ENCODE assay signal across 22 cellular contexts in the genomic region with DNA sequence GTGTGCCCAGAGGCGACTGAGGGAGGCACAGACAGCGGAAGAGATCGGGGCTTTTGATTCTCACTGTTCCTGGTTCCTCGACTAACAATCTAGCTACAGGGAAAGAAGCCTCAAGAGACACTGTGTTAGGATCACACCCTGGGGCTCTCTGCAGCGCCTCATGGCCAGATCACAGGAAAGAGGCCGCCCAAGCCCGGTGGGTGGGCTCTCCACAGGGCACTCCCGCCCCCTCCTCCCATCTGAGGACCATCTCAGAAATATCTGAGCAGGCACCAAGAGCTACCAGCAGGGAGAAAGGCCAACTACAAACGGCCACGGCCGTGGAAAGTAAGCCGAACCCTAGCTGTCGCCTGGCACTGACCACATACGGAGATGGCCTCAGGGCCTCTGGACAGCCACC.
"Had no signal": no experiment of that assay in that cellular context is flagged by ENCODE, and none has a peak within 500 bp of the region (broad histone marks: within the 10 kb centered on the region; RNA-seq: fewer than 3 reads in every experiment).

No MANE protein-coding gene starts in this region.

- H3K9me3 Mint-ChIP-seq: activated CD4-positive, alpha-beta memory T cell treated with anti-CD3 and anti-CD28 coated beads, Interleukin-2, amount 10 ng/mL, durations not matched to agents 7 days and 5 days; activated naive CD4-positive, alpha-beta T cell treated with anti-CD3 and anti-CD28 coated beads, Interleukin-2, amount 50 U/mL, for 72 hours; memory B cell; naive B cell; neural progenitor cell; T-helper 1 cell treated with Interleukin-12 subunit alpha and Interleukin-12 subunit beta and Interleukin-4 antibody, amounts not matched to agents 30 μg/mL and 1 μg/mL, for 36 hours had no signal

- H3K4me1 ChIP-seq: adrenal gland, ascending aorta, tibial artery had no signal

- H3K27me3 ChIP-seq: adrenal gland, ascending aorta, brain microvascular endothelial cell, hepatocyte, neural progenitor cell, right atrium auricular region, tibial artery had no signal

- H3K36me3 ChIP-seq: adrenal gland, brain microvascular endothelial cell, neural progenitor cell had no signal

- H3K4me2 ChIP-seq: hepatocyte had no signal

- H3K4me3 Mint-ChIP-seq: activated CD4-positive, alpha-beta memory T cell treated with anti-CD3 and anti-CD28 coated beads, Interleukin-2, amount 10 ng/mL, durations not matched to agents 7 days and 5 days; activated CD8-positive, alpha-beta memory T cell treated with anti-CD3 and anti-CD28 coated beads, Interleukin-2, amount 10 ng/mL, durations not matched to agents 7 days and 5 days; memory B cell; naive B cell; neural progenitor cell; T-helper 1 cell treated with Interleukin-12 subunit alpha and Interleukin-12 subunit beta and Interleukin-4 antibody, amounts not matched to agents 30 μg/mL and 1 μg/mL, for 36 hours had no signal

- H3K9ac ChIP-seq: neural progenitor cell had no signal

- H3K27me3 Mint-ChIP-seq: activated CD4-positive, alpha-beta memory T cell treated with anti-CD3 and anti-CD28 coated beads, Interleukin-2, amount 10 ng/mL, durations not matched to agents 7 days and 5 days; activated CD8-positive, alpha-beta memory T cell treated with anti-CD3 and anti-CD28 coated beads, Interleukin-2, amount 10 ng/mL, durations not matched to agents 7 days and 5 days; memory B cell; naive B cell; progenitor cell of endocrine pancreas had no signal

- ATAC-seq: activated CD8-positive, alpha-beta memory T cell treated with anti-CD3 and anti-CD28 coated beads, Interleukin-2, amount 10 ng/mL, durations not matched to agents 7 days and 5 days; activated naive CD4-positive, alpha-beta T cell treated with anti-CD3 and anti-CD28 coated beads, Interleukin-2, amount 50 U/mL, for 72 hours; esophagus mucosa; stimulated activated naive CD8-positive, alpha-beta T cell treated with anti-CD3 and anti-CD28 coated beads, Interleukin-15, Interleukin-2, amounts not matched to agents 100 U/mL and 50 U/mL, for 24 hours had no signal

- H3K9me3 ChIP-seq: adrenal gland, ascending aorta, right atrium auricular region, tibial artery had no signal

- H3K4me1 Mint-ChIP-seq: activated CD4-positive, alpha-beta memory T cell treated with anti-CD3 and anti-CD28 coated beads, Interleukin-2, amount 10 ng/mL, durations not matched to agents 7 days and 5 days; activated CD8-positive, alpha-beta memory T cell treated with anti-CD3 and anti-CD28 coated beads, Interleukin-2, amount 10 ng/mL, durations not matched to agents 7 days and 5 days; memory B cell; naive B cell had no signal

- H3K36me3 Mint-ChIP-seq: activated naive CD4-positive, alpha-beta T cell treated with anti-CD3 and anti-CD28 coated beads, Interleukin-2, amount 50 U/mL, for 72 hours had no signal

- H3K79me2 ChIP-seq: hepatocyte had no signal

- H2AFZ ChIP-seq: hepatocyte, neural progenitor cell had no signal

- H3K27ac Mint-ChIP-seq: activated CD4-positive, alpha-beta memory T cell treated with anti-CD3 and anti-CD28 coated beads, Interleukin-2, amount 10 ng/mL, durations not matched to agents 7 days and 5 days; activated CD8-positive, alpha-beta memory T cell treated with anti-CD3 and anti-CD28 coated beads, Interleukin-2, amount 10 ng/mL, durations not matched to agents 7 days and 5 days; activated naive CD4-positive, alpha-beta T cell treated with anti-CD3 and anti-CD28 coated beads, Interleukin-2, amount 50 U/mL, for 72 hours; memory B cell; naive B cell; neural progenitor cell; progenitor cell of endocrine pancreas; T-helper 1 cell treated with Interleukin-12 subunit alpha and Interleukin-12 subunit beta and Interleukin-4 antibody, amounts not matched to agents 30 μg/mL and 1 μg/mL, for 36 hours had no signal

- H3K27ac ChIP-seq: ascending aorta, brain microvascular endothelial cell, hepatocyte, neural progenitor cell, right atrium auricular region, tibial artery had no signal

- H3K4me3 ChIP-seq: adrenal gland, ascending aorta, hepatocyte, neural progenitor cell, right atrium auricular region, tibial artery had no signal

- DNase-seq: activated CD4-positive, alpha-beta memory T cell treated with anti-CD3 and anti-CD28 coated beads, Interleukin-2, amount 10 ng/mL, durations not matched to agents 7 days and 5 days; activated CD4-positive, alpha-beta T cell treated with anti-CD3 and anti-CD28 coated beads for 48 hours; activated CD4-positive, CD25-positive, alpha-beta regulatory T cell; activated CD8-positive, alpha-beta memory T cell treated with anti-CD3 and anti-CD28 coated beads, Interleukin-2, amount 10 ng/mL, durations not matched to agents 7 days and 5 days; adrenal gland; brain microvascular endothelial cell; effector memory CD4-positive, alpha-beta T cell; left cardiac atrium; naive B cell; stimulated activated CD4-positive, alpha-beta T cell treated with anti-CD3 and anti-CD28 coated beads, Interleukin-12 subunit alpha, Interleukin-12 subunit beta, amount 100 ng/mL, for 4 hours; stimulated activated CD4-positive, alpha-beta T cell treated with anti-CD3 and anti-CD28 coated beads, Interleukin-4, amount 100 ng/mL, for 4 hours; stimulated activated naive CD8-positive, alpha-beta T cell treated with anti-CD3 and anti-CD28 coated beads, Interleukin-15, Interleukin-2, amounts not matched to agents 100 U/mL and 50 U/mL, for 24 hours; tibial artery had no signal
